ENCODE assay signal across 9 cellular contexts in the genomic region with DNA sequence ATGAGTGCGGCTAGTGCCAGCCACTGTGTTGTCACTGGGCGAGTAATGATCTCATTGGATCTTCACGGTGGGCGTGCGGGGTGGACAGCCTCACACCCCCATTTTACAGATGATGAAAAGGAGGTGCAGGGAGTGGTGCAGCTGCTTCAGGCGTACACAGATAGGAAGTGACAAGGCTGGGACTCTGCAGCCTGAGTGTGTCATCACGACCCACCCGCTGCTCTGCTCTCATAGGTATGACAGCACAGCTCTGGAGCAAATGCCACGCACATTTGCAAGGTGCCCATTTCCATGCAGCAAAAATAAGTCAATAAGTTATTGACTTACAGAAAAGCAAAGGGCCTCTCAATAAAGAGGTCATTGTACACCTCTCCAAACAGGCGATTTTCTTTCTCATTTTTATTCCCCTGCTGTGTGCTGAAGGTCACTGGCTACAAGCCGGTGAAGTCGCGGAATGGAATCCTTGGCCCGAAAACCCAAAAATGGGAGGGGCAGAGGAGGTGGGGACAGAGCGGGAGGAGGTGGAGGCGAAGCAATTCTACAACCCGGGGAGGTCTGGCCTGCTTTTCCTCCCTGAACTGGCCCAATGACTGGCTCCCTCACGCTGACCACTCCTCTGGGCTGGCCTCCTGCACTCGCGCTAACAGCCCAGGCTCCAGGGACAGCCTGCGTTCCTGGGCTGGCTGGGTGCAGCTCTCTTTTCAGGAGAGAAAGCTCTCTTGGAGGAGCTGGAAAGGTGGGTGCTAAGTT. TPM values are rescaled to one million over a fixed set of nuclear protein-coding genes. Genes with fewer than 3 reads are reported as not detected.
DNase-seq lines count a peak whose midpoint lies in the region; ATAC-seq and TF ChIP-seq lines count a peak whose summit lies in the region.
"Had no signal": no experiment of that assay in that cellular context is flagged by ENCODE, and none has a peak within 500 bp of the region (broad histone marks: within the 10 kb centered on the region; RNA-seq: fewer than 3 reads in every experiment).

A gene with protein sequence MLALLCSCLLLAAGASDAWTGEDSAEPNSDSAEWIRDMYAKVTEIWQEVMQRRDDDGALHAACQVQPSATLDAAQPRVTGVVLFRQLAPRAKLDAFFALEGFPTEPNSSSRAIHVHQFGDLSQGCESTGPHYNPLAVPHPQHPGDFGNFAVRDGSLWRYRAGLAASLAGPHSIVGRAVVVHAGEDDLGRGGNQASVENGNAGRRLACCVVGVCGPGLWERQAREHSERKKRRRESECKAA (plus strand): TSS at position 658 of the 750 bp plus-strand sequence. CDS start 3,949 bp downstream, outside the sequence.

- BruUV-seq in mammary epithelial cell (replicated peaks; lab: Mats Ljungman, UMichigan): no TSS peak

- no peaks in the 10 kb centered on the region for H3K36me3 ChIP-seq in mammary epithelial cell (ENCODE audit: insufficient read depth, low read length)
- peaks cover 0 to 8% (median 2%) of the 10 kb centered on the region in 4 donors for H3K36me3 ChIP-seq in esophagus muscularis mucosa
- H3K36me3 ChIP-seq in mucosa of descending colon (ENCODE audit: low read depth): no peaks in the 10 kb centered on the region

- ATAC-seq in mucosa of descending colon (peak; percentile 94), GM21576 (IDR thresholded peaks at IDR 0.05; ENCODE audit: unreplicated experiment) (no peak), GM21786 (IDR thresholded peaks at IDR 0.05; ENCODE audit: unreplicated experiment) (no peak), HG03175 (IDR thresholded peaks at IDR 0.05; ENCODE audit: unreplicated experiment) (no peak)

- H3K4me2 ChIP-seq in mammary epithelial cell (ENCODE audit: insufficient read depth, low read depth, low read length): no peak within 1 kb of the TSS

- TF ChIP-seq POLR2A in esophagus muscularis mucosa (IDR thresholded peaks at IDR 0.05; ENCODE audit: low read depth): peak; percentile 84

- no peak for TF ChIP-seq CTCF in mammary epithelial cell (conservative IDR thresholded peaks at IDR 0.05 in 1 of 2, IDR thresholded peaks at IDR 0.05 in 1 of 2; ENCODE audit: extremely low read depth in 1 of 2, insufficient read depth in 1 of 2, low read depth in 1 of 2, low read length in 2 of 2)
- TF ChIP-seq CTCF in esophagus muscularis mucosa (IDR thresholded peaks at IDR 0.05): no peak
- no peak for TF ChIP-seq CTCF in mucosa of descending colon (IDR thresholded peaks at IDR 0.05)

- H2AFZ ChIP-seq in mammary epithelial cell (ENCODE audit: low read depth, low read length): no peak within 1 kb of the TSS

- no peaks in the 10 kb centered on the region for H4K20me1 ChIP-seq in mammary epithelial cell (ENCODE audit: insufficient read depth, low read length)

- no peaks in the 10 kb centered on the region for H3K79me2 ChIP-seq in mammary epithelial cell (ENCODE audit: insufficient read depth, low read length)

- in situ Hi-C loops in T47D (cut with HindIII; ENCODE audit: low pct_unique_long_range_greater_than_20kb, low sequenced_read_pairs): no loop called here
- in situ Hi-C loops in mammary epithelial cell (cut with MboI; ENCODE audit: low sequenced_read_pairs in 2 of 2): no loop called here

- H3K4me1 ChIP-seq in mammary epithelial cell (ENCODE audit: insufficient read depth, low read length) (no peaks in the 10 kb centered on the region), esophagus muscularis mucosa (peaks cover 30 to 73% (median 66%) of the 10 kb centered on the region in 4 donors), mucosa of descending colon (ENCODE audit: low read depth) (peaks cover 3% of the 10 kb centered on the region)

- dilution Hi-C loops in mammary epithelial cell (cut with HindIII; ENCODE audit: low sequenced_read_pairs): loop anchor here (5.0 kb wide), 1 partner anchor 92 kb away; no protein-coding TSS in a partner anchor

- 91% methylated on average over 14 of the region's 21 CpGs for WGBS in mammary epithelial cell (ENCODE audit: low coverage, missing lambda C conversion rate)
- 30% methylated on average over 21 of the region's 21 CpGs for WGBS in esophagus muscularis mucosa

- H3K27me3 ChIP-seq in mammary epithelial cell (ENCODE audit: insufficient read depth, low read length) (peaks cover 8% of the 10 kb centered on the region), esophagus muscularis mucosa (peaks cover 0 to 5% (median 0%) of the 10 kb centered on the region in 4 donors)

- no peak within 1 kb of the TSS for H3K27ac ChIP-seq in mammary epithelial cell (ENCODE audit: insufficient read depth, low read depth, low read length)
- peak within 1 kb of the TSS; percentile 90 to 96 (median 92) for H3K27ac ChIP-seq in esophagus muscularis mucosa (replicated peaks in 1 of 4)

- no peak within 1 kb of the TSS for H3K4me3 ChIP-seq in mammary epithelial cell (replicated peaks in 1 of 3; ENCODE audit: insufficient read depth in 1 of 3, low read depth in 2 of 3, low read length in 3 of 3)
- H3K4me3 ChIP-seq in esophagus muscularis mucosa: peak within 1 kb of the TSS; percentile 55 to 73 (median 58)
- H3K4me3 ChIP-seq in mucosa of descending colon: no peak within 1 kb of the TSS

- H3K9me3 ChIP-seq in mammary epithelial cell (replicated peaks; ENCODE audit: insufficient read depth, low read length) (no peaks in the 10 kb centered on the region), esophagus muscularis mucosa (no peaks in the 10 kb centered on the region), mucosa of descending colon (no peaks in the 10 kb centered on the region)

- CTCF ChIA-PET in mammary epithelial cell (lab: Charles Lee; ENCODE audit: low non-redundant PET): no interaction called here

- intact Hi-C loops in mammary epithelial cell (cut with micrococcal nuclease): no loop called here
- intact Hi-C loops in esophagus muscularis mucosa (cut with DNase I): loop anchor here (5.0 to 10.0 kb wide), 6 partner anchors 57 to 360 kb away; a partner anchor contains a TSS
- intact Hi-C loops in mucosa of descending colon (cut with DNase I, micrococcal nuclease): no loop called here

- DNase-seq in T47D (ENCODE audit: low read depth in 1 of 2, low spot score in 1 of 2): peak; percentile 79 to 93
- no peak for DNase-seq in mammary epithelial cell
- peak; percentile 97 for DNase-seq in esophagus muscularis mucosa (ENCODE audit: extremely low spot score)
- peak; percentile 78 to 86 (median 84) for DNase-seq in mucosa of descending colon
- DNase-seq in T-helper 2 cell: no peak
- DNase-seq: CD4-positive, CD25-positive, alpha-beta regulatory T cell had no signal

- peak; percentile 23 for TF ChIP-seq EP300 in esophagus muscularis mucosa (IDR thresholded peaks at IDR 0.05)

- no peak within 1 kb of the TSS for H3K9ac ChIP-seq in mammary epithelial cell (ENCODE audit: insufficient read depth, low read length)

RNA-seq across cellular contexts. Expression of the gene that starts here (rescaled TPM):
- total RNA-seq in mammary epithelial cell (under 1 TPM in 1 of 2 donors, not detected in 1; 0.17 TPM), esophagus muscularis mucosa (1,000 to 10,000 TPM in 1 of 4 donors, 100 to 1,000 TPM in 3; 404 to 1,012 (median 570) TPM), mucosa of descending colon (10 to 100 TPM; 18.0 to 33.0 (median 25.6) TPM)
- not detected for polyA plus RNA-seq in mammary epithelial cell
- polyA minus RNA-seq in mammary epithelial cell: not detected
- total RNA-seq: CD4-positive, CD25-positive, alpha-beta regulatory T cell had no signal
- polyA plus RNA-seq: CD4-positive, CD25-positive, alpha-beta regulatory T cell had no signal

Comparison
In these comparisons a context has a peak if more than half of its experiments do, and no peak if none do; other contexts are left out.
1. RNA of the gene that starts here (total RNA-seq): 404 to 1,012 TPM in esophagus muscularis mucosa and 18.0 to 33.0 TPM in mucosa of descending colon; 0.17 TPM in mammary epithelial cell; every median in the first group is over 10 times any median in the second.
2. RNA of the gene that starts here (total RNA-seq): 404 to 1,012 TPM in esophagus muscularis mucosa; 18.0 to 33.0 TPM in mucosa of descending colon; every median in the first group is over 10 times any median in the second.
3. DNase-seq: peak in T47D (2 of 2), esophagus muscularis mucosa (single experiment) and mucosa of descending colon (3 of 3); none in mammary epithelial cell (single experiment) and T-helper 2 cell (0 of 5).
4. H3K4me3 ChIP-seq: peak in esophagus muscularis mucosa (4 of 4); none in mammary epithelial cell (0 of 3) and mucosa of descending colon (single experiment).